1 cellular context compared by ENCODE assay signal in the genomic region with DNA sequence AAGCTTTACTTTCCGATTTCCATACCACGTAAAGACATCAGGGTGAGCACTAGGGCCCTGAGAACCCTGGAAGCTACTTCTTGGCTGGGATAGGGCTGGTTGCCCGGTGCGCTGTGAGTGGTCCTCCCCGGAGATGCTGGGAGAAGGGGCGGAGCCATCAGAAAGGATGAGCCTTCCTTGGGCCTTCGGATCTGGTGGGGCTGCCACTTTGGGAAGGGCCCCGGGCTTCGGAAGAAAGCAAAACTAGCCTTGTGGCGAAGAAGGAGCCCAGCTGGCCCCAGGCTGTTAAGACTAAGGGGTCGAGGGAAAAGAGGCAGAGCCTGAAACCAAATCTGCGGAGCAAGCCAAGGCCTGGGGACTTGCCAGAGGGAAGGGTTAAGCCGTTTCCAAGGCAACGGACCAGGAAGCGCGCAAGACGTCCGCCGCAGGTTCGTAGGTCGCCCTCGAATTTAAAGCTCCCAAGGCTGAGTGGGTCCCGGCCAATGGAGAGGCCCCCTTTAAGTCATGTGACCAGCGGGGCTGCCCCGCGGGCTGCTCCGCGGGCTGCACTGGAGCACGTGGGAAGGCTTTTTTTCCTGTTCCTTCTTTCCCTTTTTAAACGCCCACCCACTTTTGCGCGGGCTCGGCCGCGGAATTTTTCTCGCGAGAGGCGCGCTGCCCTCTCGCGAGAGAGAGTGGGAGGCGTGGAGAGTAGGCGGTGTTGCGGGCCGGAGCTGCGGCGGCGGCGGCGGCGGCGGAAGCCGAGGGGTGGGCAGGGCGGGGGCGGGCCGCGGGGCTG.
TF ChIP-seq lines count a peak whose summit lies in the region.

No MANE protein-coding gene starts in this region.

TF ChIP-seq in HepG2, 621 proteins besides CTCF, POLR2A, EP300 and RAD21 (continued from another document and continues in another):
- peak; percentile 88 for TF ChIP-seq ZBTB43 (CRISPR knock-in tag; conservative IDR thresholded peaks at IDR 0.05)
- TF ChIP-seq JARID2 (CRISPR knock-in tag; IDR thresholded peaks at IDR 0.05; ENCODE audit: insufficient replicate concordance): no peak
- TF ChIP-seq KLF6 (CRISPR knock-in tag; IDR thresholded peaks at IDR 0.05): peak; percentile 94
- TF ChIP-seq, protein P1, sequence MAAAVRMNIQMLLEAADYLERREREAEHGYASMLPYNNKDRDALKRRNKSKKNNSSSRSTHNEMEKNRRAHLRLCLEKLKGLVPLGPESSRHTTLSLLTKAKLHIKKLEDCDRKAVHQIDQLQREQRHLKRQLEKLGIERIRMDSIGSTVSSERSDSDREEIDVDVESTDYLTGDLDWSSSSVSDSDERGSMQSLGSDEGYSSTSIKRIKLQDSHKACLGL (CRISPR knock-in tag; IDR thresholded peaks at IDR 0.05): peak; percentile 91
- TF ChIP-seq, protein P2, sequence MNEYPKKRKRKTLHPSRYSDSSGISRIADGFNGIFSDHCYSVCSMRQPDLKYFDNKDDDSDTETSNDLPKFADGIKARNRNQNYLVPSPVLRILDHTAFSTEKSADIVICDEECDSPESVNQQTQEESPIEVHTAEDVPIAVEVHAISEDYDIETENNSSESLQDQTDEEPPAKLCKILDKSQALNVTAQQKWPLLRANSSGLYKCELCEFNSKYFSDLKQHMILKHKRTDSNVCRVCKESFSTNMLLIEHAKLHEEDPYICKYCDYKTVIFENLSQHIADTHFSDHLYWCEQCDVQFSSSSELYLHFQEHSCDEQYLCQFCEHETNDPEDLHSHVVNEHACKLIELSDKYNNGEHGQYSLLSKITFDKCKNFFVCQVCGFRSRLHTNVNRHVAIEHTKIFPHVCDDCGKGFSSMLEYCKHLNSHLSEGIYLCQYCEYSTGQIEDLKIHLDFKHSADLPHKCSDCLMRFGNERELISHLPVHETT (CRISPR knock-in tag; conservative IDR thresholded peaks at IDR 0.05): peak; percentile 65
- peak; percentile 88 for TF ChIP-seq ZNF563 (CRISPR knock-in tag; IDR thresholded peaks at IDR 0.05)
- TF ChIP-seq, protein P3, sequence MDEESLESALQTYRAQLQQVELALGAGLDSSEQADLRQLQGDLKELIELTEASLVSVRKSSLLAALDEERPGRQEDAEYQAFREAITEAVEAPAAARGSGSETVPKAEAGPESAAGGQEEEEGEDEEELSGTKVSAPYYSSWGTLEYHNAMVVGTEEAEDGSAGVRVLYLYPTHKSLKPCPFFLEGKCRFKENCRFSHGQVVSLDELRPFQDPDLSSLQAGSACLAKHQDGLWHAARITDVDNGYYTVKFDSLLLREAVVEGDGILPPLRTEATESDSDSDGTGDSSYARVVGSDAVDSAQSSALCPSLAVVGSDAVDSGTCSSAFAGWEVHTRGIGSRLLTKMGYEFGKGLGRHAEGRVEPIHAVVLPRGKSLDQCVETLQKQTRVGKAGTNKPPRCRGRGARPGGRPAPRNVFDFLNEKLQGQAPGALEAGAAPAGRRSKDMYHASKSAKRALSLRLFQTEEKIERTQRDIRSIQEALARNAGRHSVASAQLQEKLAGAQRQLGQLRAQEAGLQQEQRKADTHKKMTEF (CRISPR knock-in tag; IDR thresholded peaks at IDR 0.05): peak; percentile 83
- TF ChIP-seq ZNF333 (CRISPR knock-in tag; IDR thresholded peaks at IDR 0.05; ENCODE audit: borderline replicate concordance): peak; percentile 64; the same call in 1 of the 2 replicates
- TF ChIP-seq DRAP1 (CRISPR knock-in tag; IDR thresholded peaks at IDR 0.05): no peak
- TF ChIP-seq, protein P4, sequence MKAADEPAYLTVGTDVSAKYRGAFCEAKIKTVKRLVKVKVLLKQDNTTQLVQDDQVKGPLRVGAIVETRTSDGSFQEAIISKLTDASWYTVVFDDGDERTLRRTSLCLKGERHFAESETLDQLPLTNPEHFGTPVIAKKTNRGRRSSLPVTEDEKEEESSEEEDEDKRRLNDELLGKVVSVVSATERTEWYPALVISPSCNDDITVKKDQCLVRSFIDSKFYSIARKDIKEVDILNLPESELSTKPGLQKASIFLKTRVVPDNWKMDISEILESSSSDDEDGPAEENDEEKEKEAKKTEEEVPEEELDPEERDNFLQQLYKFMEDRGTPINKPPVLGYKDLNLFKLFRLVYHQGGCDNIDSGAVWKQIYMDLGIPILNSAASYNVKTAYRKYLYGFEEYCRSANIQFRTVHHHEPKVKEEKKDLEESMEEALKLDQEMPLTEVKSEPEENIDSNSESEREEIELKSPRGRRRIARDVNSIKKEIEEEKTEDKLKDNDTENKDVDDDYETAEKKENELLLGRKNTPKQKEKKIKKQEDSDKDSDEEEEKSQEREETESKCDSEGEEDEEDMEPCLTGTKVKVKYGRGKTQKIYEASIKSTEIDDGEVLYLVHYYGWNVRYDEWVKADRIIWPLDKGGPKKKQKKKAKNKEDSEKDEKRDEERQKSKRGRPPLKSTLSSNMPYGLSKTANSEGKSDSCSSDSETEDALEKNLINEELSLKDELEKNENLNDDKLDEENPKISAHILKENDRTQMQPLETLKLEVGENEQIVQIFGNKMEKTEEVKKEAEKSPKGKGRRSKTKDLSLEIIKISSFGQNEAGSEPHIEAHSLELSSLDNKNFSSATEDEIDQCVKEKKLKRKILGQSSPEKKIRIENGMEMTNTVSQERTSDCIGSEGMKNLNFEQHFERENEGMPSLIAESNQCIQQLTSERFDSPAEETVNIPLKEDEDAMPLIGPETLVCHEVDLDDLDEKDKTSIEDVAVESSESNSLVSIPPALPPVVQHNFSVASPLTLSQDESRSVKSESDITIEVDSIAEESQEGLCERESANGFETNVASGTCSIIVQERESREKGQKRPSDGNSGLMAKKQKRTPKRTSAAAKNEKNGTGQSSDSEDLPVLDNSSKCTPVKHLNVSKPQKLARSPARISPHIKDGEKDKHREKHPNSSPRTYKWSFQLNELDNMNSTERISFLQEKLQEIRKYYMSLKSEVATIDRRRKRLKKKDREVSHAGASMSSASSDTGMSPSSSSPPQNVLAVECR (CRISPR knock-in tag; IDR thresholded peaks at IDR 0.05; ENCODE audit: borderline replicate concordance): peak; percentile 55; the same call in 1 of the 2 replicates
- TF ChIP-seq SATB2 (CRISPR knock-in tag; IDR thresholded peaks at IDR 0.05): peak; percentile 95
- TF ChIP-seq MTF1 (CRISPR knock-in tag; IDR thresholded peaks at IDR 0.05): peak; percentile 90; the same call in 1 of the 2 replicates
- TF ChIP-seq SMAD3 (CRISPR knock-in tag; IDR thresholded peaks at IDR 0.05): peak; percentile 87; the same call in 1 of the 2 replicates
- no peak for TF ChIP-seq HOXA9 (CRISPR knock-in tag; IDR thresholded peaks at IDR 0.05; ENCODE audit: borderline replicate concordance)
- 0 out of 2 replicates have a peak, but pooled peaks have one; percentile 55 for TF ChIP-seq HES4 (CRISPR knock-in tag; IDR thresholded peaks at IDR 0.05; ENCODE audit: borderline replicate concordance)
- TF ChIP-seq SIN3A (IDR thresholded peaks at IDR 0.05; ENCODE audit: borderline replicate concordance, low read depth, low read length): peak; percentile 80; the same call in 1 of the 2 replicates
- TF ChIP-seq TEAD2 (CRISPR knock-in tag; IDR thresholded peaks at IDR 0.05): peak; percentile 86; the same call in 1 of the 2 replicates
- TF ChIP-seq FOSL1 (CRISPR knock-in tag; IDR thresholded peaks at IDR 0.05; ENCODE audit: borderline replicate concordance): peak; percentile 37
- TF ChIP-seq MED8 (CRISPR knock-in tag; IDR thresholded peaks at IDR 0.05; ENCODE audit: insufficient replicate concordance): peak; percentile 29
- TF ChIP-seq, protein P5, sequence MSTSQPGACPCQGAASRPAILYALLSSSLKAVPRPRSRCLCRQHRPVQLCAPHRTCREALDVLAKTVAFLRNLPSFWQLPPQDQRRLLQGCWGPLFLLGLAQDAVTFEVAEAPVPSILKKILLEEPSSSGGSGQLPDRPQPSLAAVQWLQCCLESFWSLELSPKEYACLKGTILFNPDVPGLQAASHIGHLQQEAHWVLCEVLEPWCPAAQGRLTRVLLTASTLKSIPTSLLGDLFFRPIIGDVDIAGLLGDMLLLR (CRISPR knock-in tag; IDR thresholded peaks at IDR 0.05): peak; percentile 83
- TF ChIP-seq, protein P6, sequence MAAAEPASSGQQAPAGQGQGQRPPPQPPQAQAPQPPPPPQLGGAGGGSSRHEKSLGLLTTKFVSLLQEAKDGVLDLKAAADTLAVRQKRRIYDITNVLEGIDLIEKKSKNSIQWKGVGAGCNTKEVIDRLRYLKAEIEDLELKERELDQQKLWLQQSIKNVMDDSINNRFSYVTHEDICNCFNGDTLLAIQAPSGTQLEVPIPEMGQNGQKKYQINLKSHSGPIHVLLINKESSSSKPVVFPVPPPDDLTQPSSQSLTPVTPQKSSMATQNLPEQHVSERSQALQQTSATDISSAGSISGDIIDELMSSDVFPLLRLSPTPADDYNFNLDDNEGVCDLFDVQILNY (CRISPR knock-in tag; conservative IDR thresholded peaks at IDR 0.05): peak; percentile 85
- TF ChIP-seq ZNF180 (CRISPR knock-in tag; IDR thresholded peaks at IDR 0.05; ENCODE audit: borderline replicate concordance, low read depth): no peak
- TF ChIP-seq, protein P7, sequence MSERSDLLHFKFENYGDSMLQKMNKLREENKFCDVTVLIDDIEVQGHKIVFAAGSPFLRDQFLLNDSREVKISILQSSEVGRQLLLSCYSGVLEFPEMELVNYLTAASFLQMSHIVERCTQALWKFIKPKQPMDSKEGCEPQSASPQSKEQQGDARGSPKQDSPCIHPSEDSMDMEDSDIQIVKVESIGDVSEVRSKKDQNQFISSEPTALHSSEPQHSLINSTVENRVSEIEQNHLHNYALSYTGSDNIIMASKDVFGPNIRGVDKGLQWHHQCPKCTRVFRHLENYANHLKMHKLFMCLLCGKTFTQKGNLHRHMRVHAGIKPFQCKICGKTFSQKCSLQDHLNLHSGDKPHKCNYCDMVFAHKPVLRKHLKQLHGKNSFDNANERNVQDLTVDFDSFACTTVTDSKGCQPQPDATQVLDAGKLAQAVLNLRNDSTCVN (CRISPR knock-in tag; IDR thresholded peaks at IDR 0.05; ENCODE audit: borderline replicate concordance): peak; percentile 55; the same call in 1 of the 2 replicates
- TF ChIP-seq HMGA1 (CRISPR knock-in tag; conservative IDR thresholded peaks at IDR 0.05): no peak
- TF ChIP-seq, protein P8, sequence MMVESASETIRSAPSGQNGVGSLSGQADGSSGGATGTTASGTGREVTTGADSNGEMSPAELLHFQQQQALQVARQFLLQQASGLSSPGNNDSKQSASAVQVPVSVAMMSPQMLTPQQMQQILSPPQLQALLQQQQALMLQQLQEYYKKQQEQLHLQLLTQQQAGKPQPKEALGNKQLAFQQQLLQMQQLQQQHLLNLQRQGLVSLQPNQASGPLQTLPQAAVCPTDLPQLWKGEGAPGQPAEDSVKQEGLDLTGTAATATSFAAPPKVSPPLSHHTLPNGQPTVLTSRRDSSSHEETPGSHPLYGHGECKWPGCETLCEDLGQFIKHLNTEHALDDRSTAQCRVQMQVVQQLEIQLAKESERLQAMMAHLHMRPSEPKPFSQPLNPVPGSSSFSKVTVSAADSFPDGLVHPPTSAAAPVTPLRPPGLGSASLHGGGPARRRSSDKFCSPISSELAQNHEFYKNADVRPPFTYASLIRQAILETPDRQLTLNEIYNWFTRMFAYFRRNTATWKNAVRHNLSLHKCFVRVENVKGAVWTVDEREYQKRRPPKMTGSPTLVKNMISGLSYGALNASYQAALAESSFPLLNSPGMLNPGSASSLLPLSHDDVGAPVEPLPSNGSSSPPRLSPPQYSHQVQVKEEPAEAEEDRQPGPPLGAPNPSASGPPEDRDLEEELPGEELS (CRISPR knock-in tag; IDR thresholded peaks at IDR 0.05): 0 out of 2 replicates have a peak, but pooled peaks have one; percentile 23
- peak; percentile 77 for TF ChIP-seq NFYC (CRISPR knock-in tag; IDR thresholded peaks at IDR 0.05)
- 0 out of 2 replicates have a peak, but pooled peaks have one; percentile 76 for TF ChIP-seq SMAD9 (CRISPR knock-in tag; IDR thresholded peaks at IDR 0.05)
- TF ChIP-seq, protein P9, sequence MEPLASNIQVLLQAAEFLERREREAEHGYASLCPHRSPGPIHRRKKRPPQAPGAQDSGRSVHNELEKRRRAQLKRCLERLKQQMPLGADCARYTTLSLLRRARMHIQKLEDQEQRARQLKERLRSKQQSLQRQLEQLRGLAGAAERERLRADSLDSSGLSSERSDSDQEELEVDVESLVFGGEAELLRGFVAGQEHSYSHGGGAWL (CRISPR knock-in tag; IDR thresholded peaks at IDR 0.05): peak; percentile 84
- TF ChIP-seq ZC3H13 (CRISPR knock-in tag; IDR thresholded peaks at IDR 0.05): peak; percentile 60
- TF ChIP-seq ZNF724P (CRISPR knock-in tag; IDR thresholded peaks at IDR 0.05; ENCODE audit: borderline replicate concordance): peak; percentile 74; the same call in 1 of the 2 replicates
- peak; percentile 84; the same call in 1 of the 2 replicates for TF ChIP-seq AHR (CRISPR knock-in tag; IDR thresholded peaks at IDR 0.05)
- 0 out of 2 replicates have a peak, but pooled peaks have one; percentile 35 for TF ChIP-seq REL (CRISPR knock-in tag; conservative IDR thresholded peaks at IDR 0.05)
- peak; percentile 46; the same call in 1 of the 2 replicates for TF ChIP-seq ZNF792 (CRISPR knock-in tag; IDR thresholded peaks at IDR 0.05)
